ENCODE assay signal across 23 cellular contexts in the genomic region with DNA sequence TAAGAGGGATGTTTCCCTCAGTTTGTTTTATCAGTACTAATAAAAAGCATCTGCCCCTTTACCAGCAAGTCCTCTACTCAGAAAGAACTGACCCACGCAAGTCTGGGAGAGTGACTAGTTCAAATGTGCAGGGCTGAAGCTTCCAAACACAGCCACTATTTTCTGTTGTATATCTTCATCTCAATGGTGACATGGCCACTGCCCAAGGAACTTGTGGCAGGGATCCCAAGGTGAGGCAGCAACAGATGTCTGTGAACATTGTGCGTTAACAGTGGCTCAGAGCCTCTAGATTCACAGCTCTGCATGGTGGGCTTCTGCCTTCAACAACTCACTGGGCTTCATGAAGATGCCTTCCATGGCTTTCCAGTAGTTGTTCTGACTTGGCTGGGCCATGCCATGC. TPM values are rescaled to one million over a fixed set of nuclear protein-coding genes. Genes with fewer than 3 reads are reported as not detected.
DNase-seq lines count a peak whose midpoint lies in the region; ATAC-seq and TF ChIP-seq lines count a peak whose summit lies in the region.
"Had no signal": no experiment of that assay in that cellular context is flagged by ENCODE, and none has a peak within 500 bp of the region (broad histone marks: within the 10 kb centered on the region; RNA-seq: fewer than 3 reads in every experiment).

No MANE protein-coding gene starts in this region.

- TF ChIP-seq CTCF in heart left ventricle (IDR thresholded peaks at IDR 0.05) (no peak), Caco-2 (IDR thresholded peaks at IDR 0.05; ENCODE audit: insufficient read depth in 1 of 2, low read depth in 1 of 2, low read length in 1 of 2, severe bottlenecking in 1 of 2, unreplicated experiment in 1 of 2) (no peak), RWPE1 (conservative IDR thresholded peaks at IDR 0.05; ENCODE audit: low read depth) (no peak), endodermal cell (conservative IDR thresholded peaks at IDR 0.05) (no peak)

- H3K9ac ChIP-seq in mesenchymal stem cell (ENCODE audit: low read length) (peak overlapping the region; percentile 24), endodermal cell (ENCODE audit: extremely low read depth, low read length, poor library complexity, severe bottlenecking) (no peak overlapping the region)
- H3K9ac ChIP-seq: KMS-11 had no signal

- H3K36me3 Mint-ChIP-seq in Caco-2 (ENCODE audit: insufficient read depth, unreplicated experiment) (peaks cover 54% of the 10 kb centered on the region), endodermal cell (ENCODE audit: low read depth) (peaks cover 37% of the 10 kb centered on the region)
- H3K36me3 Mint-ChIP-seq: IgD-negative memory B cell had no signal

- BruUV-seq in Caco-2 (replicated peaks; lab: Mats Ljungman, UMichigan): TSS peak; percentile 16

- H3K4me3 ChIP-seq in heart left ventricle: no peak overlapping the region
- H3K4me3 ChIP-seq in Caco-2 (ENCODE audit: low read depth, low read length): no peak overlapping the region
- H3K4me3 ChIP-seq in mesenchymal stem cell (ENCODE audit: insufficient read depth in 1 of 2, low read depth in 1 of 2, low read length in 2 of 2): no peak overlapping the region
- H3K4me3 ChIP-seq in endodermal cell (ENCODE audit: low read length): no peak overlapping the region
- H3K4me3 ChIP-seq: SJSA1 had no signal

- no peak overlapping the region for H2BK12ac ChIP-seq in mesenchymal stem cell (ENCODE audit: low read length in 2 of 2)

- H3K4me1 ChIP-seq in heart left ventricle: peaks cover 4 to 48% (median 26%) of the 10 kb centered on the region in 12 donors
- H3K4me1 ChIP-seq in Caco-2: peaks cover 18% of the 10 kb centered on the region
- peaks cover 4% of the 10 kb centered on the region for H3K4me1 ChIP-seq in mesenchymal stem cell (ENCODE audit: control insufficient read depth, insufficient read depth, low read depth, low read length)
- H3K4me1 ChIP-seq in endodermal cell (ENCODE audit: control insufficient read depth, insufficient read depth, low read length): peaks cover 4% of the 10 kb centered on the region

- H3K36me3 ChIP-seq in heart left ventricle (peaks cover 0 to 60% (median 53%) of the 10 kb centered on the region in 9 donors), Caco-2 (ENCODE audit: control insufficient read depth, insufficient read depth, low read length) (no peaks in the 10 kb centered on the region), mesenchymal stem cell (ENCODE audit: control insufficient read depth in 1 of 2, insufficient read depth in 2 of 2, low read depth in 1 of 2, low read length in 2 of 2) (peaks cover 27 to 48% of the 10 kb centered on the region in 2 experiments), endodermal cell (ENCODE audit: control insufficient read depth, insufficient read depth, low read length) (peaks cover 41% of the 10 kb centered on the region)

- H3K4me1 Mint-ChIP-seq in Caco-2 (ENCODE audit: low read depth, unreplicated experiment) (peaks cover 16% of the 10 kb centered on the region), endodermal cell (peaks cover 16% of the 10 kb centered on the region)

- no peak for TF ChIP-seq POLR2A in heart left ventricle (IDR thresholded peaks at IDR 0.05)

- DNase-seq in heart left ventricle: peak in 4 of 5 donors; percentile 21 to 66 (median 50)
- no peak for DNase-seq in left cardiac atrium
- no peak for DNase-seq in Caco-2
- no peak for DNase-seq in RWPE1 (ENCODE audit: low spot score)
- DNase-seq in mesenchymal stem cell: no peak
- no peak for DNase-seq in EL
- no peak for DNase-seq in SW480 (ENCODE audit: low spot score)
- no peak for DNase-seq in endodermal cell
- DNase-seq: DMS53, NCI-H1048, NCI-H1417 treated with DMSO at 0.1 percent for 48 hours, NCI-H1694 treated with DMSO at 0.1 percent for 48 hours, NCI-H2081, NCI-H2227 treated with DMSO at 0.1 percent for 48 hours, NCI-H510A, NCI-H69, OCI-M1 had no signal

- no peak overlapping the region for H4K91ac ChIP-seq in mesenchymal stem cell (ENCODE audit: low read length)

- no peak overlapping the region for H2AK5ac ChIP-seq in mesenchymal stem cell (ENCODE audit: low read length, severe bottlenecking)

- H3K27me3 Mint-ChIP-seq in Caco-2 (ENCODE audit: insufficient read depth, unreplicated experiment) (no peaks in the 10 kb centered on the region), endodermal cell (ENCODE audit: insufficient read depth) (no peaks in the 10 kb centered on the region)
- H3K27me3 Mint-ChIP-seq: B cell, IgD-negative memory B cell had no signal

- no peak overlapping the region for H2BK5ac ChIP-seq in mesenchymal stem cell (ENCODE audit: low read depth, low read length, poor library complexity, severe bottlenecking)

- POLR2A ChIA-PET in Caco-2 (lab: Charles Lee) (no interaction called here), RWPE1 (lab: Yijun Ruan, JAX; ENCODE audit: low non-redundant PET) (interaction anchor here (1.5 kb wide), 1 partner anchor 13 kb away, joined by 4 read pairs; the partner anchor contains the start of gene SDF2)

- no peak overlapping the region for H3K23ac ChIP-seq in mesenchymal stem cell (ENCODE audit: low read length in 2 of 2)

- H3K27ac ChIP-seq in heart left ventricle (peak overlapping the region in 8 of 12 donors; percentile 30 to 98 (median 38)), RWPE1 (peak overlapping the region; percentile 27; the same call in 1 of the 2 replicates), mesenchymal stem cell (ENCODE audit: low read length, poor library complexity, severe bottlenecking) (no peak overlapping the region), endodermal cell (ENCODE audit: low read depth, low read length) (no peak overlapping the region)
- H3K27ac ChIP-seq: C4-2B, HL-60, KMS-11, SJSA1 had no signal

- H3K9me3 Mint-ChIP-seq in Caco-2 (ENCODE audit: unreplicated experiment) (no peaks in the 10 kb centered on the region), endodermal cell (no peaks in the 10 kb centered on the region)
- H3K9me3 Mint-ChIP-seq: IgD-negative memory B cell had no signal

- intact Hi-C loops in heart left ventricle (cut with DNase I): loop anchor here in 3 of 10 donors (5.0 kb wide), 3 partner anchors 64 to 76 kb away; partner anchors contain the start of genes PIGS (in 1 of the 3), PROCA1 (in 1 of the 3), RAB34 (in 1 of the 3) and RPL23A (in 1 of the 3)
- intact Hi-C loops in left cardiac atrium (cut with DNase I): no loop called here
- intact Hi-C loops in Caco-2 (cut with micrococcal nuclease; ENCODE audit: unreplicated experiment): loop anchor here (10.0 kb wide), 1 partner anchor 54 kb away; the partner anchor contains the start of gene SPAG5

- H3K9me3 ChIP-seq in heart left ventricle: no peaks in the 10 kb centered on the region
- H3K9me3 ChIP-seq in Caco-2: no peaks in the 10 kb centered on the region
- no peaks in the 10 kb centered on the region for H3K9me3 ChIP-seq in mesenchymal stem cell (ENCODE audit: control insufficient read depth, low read length)
- H3K9me3 ChIP-seq in endodermal cell (ENCODE audit: control insufficient read depth, low read length): no peaks in the 10 kb centered on the region
- H3K9me3 ChIP-seq: SJSA1 had no signal

- H3K14ac ChIP-seq in mesenchymal stem cell (ENCODE audit: low read length in 2 of 2): no peak overlapping the region

- H3K4me3 Mint-ChIP-seq in Caco-2 (ENCODE audit: unreplicated experiment) (no peak overlapping the region), endodermal cell (no peak overlapping the region)
- H3K4me3 Mint-ChIP-seq: B cell had no signal

- H3K27ac Mint-ChIP-seq in Caco-2 (ENCODE audit: unreplicated experiment) (no peak overlapping the region), endodermal cell (no peak overlapping the region)
- H3K27ac Mint-ChIP-seq: B cell, IgD-negative memory B cell had no signal

- no peak overlapping the region for H2BK15ac ChIP-seq in mesenchymal stem cell (ENCODE audit: low read depth, poor library complexity, severe bottlenecking)

- no peak overlapping the region for H3K4me2 ChIP-seq in mesenchymal stem cell (ENCODE audit: low read length, poor library complexity, severe bottlenecking)
- H3K4me2 ChIP-seq: KMS-11 had no signal

- CTCF ChIA-PET in Caco-2 (lab: Charles Lee): no interaction called here
- CTCF ChIA-PET in RWPE1 (lab: Yijun Ruan, JAX): interaction anchor here (0.9 kb wide), 1 partner anchor 13 kb away, joined by 4 read pairs; the partner anchor contains the start of genes SDF2 and SUPT6H

- no peak overlapping the region for H4K8ac ChIP-seq in mesenchymal stem cell (ENCODE audit: low read length)

- H3K27me3 ChIP-seq in heart left ventricle (no peaks in the 10 kb centered on the region), Caco-2 (replicated peaks; ENCODE audit: control insufficient read depth, insufficient read depth, low read length) (no peaks in the 10 kb centered on the region), mesenchymal stem cell (ENCODE audit: control insufficient read depth in 1 of 2, insufficient read depth in 1 of 2, low read length in 2 of 2) (no peaks in the 10 kb centered on the region), endodermal cell (ENCODE audit: control insufficient read depth, insufficient read depth, low read length, poor library complexity, severe bottlenecking) (no peaks in the 10 kb centered on the region)
- H3K27me3 ChIP-seq: SJSA1 had no signal

- H3K79me1 ChIP-seq in mesenchymal stem cell (replicated peaks; ENCODE audit: low read length, poor library complexity, severe bottlenecking): peaks cover 29% of the 10 kb centered on the region

- no peak overlapping the region for H3K4ac ChIP-seq in mesenchymal stem cell (ENCODE audit: low read depth in 1 of 2, low read length in 2 of 2)

- H2AFZ ChIP-seq in mesenchymal stem cell (ENCODE audit: low read depth, low read length): no peak overlapping the region

- no peak overlapping the region for H3K18ac ChIP-seq in mesenchymal stem cell (ENCODE audit: low read depth in 1 of 2, low read length in 2 of 2)

- ATAC-seq in heart left ventricle (peak; percentile 6 to 40 (median 16)), left cardiac atrium (no peak)

- WGBS in heart left ventricle, 4 donors: 56 to 78% (median 58%) methylated on average over 2 of the region's 2 CpGs
- WGBS in mesenchymal stem cell: 98% methylated on average over 2 of the region's 2 CpGs
- 96 to 100% methylated on average over 2 of the region's 2 CpGs for WGBS in endodermal cell (ENCODE audit: insufficient coverage in 1 of 2, insufficient read length in 1 of 2), 2 experiments

- no peak overlapping the region for H2BK120ac ChIP-seq in mesenchymal stem cell (ENCODE audit: low read depth, low read length)

RNA-seq across cellular contexts. Expression of gene BLTP2, which starts 3.7 kb away (rescaled TPM):
- total RNA-seq in heart left ventricle: 100 to 1,000 TPM in 2 of 9 donors, 10 to 100 TPM in 7; 63.6 to 116 (median 74.1) TPM
- 10 to 100 TPM; 19.8 to 44.9 TPM for polyA plus RNA-seq in heart left ventricle
- 10 to 100 TPM; 83.6 to 93.3 TPM for total RNA-seq in left cardiac atrium
- total RNA-seq in Caco-2 (2022): 154 and 176 TPM in 2 replicates
- 54.8 TPM for polyA plus RNA-seq in mesenchymal stem cell (2013, experiment 1 of 2)
- polyA plus RNA-seq in mesenchymal stem cell (2013, experiment 2 of 2): 57.3 TPM
- 100 to 1,000 TPM; 132 to 144 TPM for total RNA-seq in endodermal cell
- 73.3 TPM for polyA plus RNA-seq in endodermal cell (2013, experiment 1 of 2)
- polyA plus RNA-seq in endodermal cell (2013, experiment 2 of 2): 72.0 TPM

RNA-seq across cellular contexts. Expression of gene SDF2, which starts 13.0 kb away (rescaled TPM):
- total RNA-seq in heart left ventricle: 10 to 100 TPM; 19.6 to 39.1 (median 34.2) TPM
- polyA plus RNA-seq in heart left ventricle: 10 to 100 TPM; 21.9 to 58.6 TPM
- total RNA-seq in left cardiac atrium: 10 to 100 TPM; 32.9 to 33.7 TPM
- 63.5 and 64.9 TPM in 2 replicates for total RNA-seq in Caco-2 (2022)
- 91.1 TPM for polyA plus RNA-seq in mesenchymal stem cell (2013, experiment 1 of 2)
- 93.4 TPM for polyA plus RNA-seq in mesenchymal stem cell (2013, experiment 2 of 2)
- 10 to 100 TPM; 40.6 to 42.6 TPM for total RNA-seq in endodermal cell
- polyA plus RNA-seq in endodermal cell (2013, experiment 1 of 2): 55.0 TPM
- polyA plus RNA-seq in endodermal cell (2013, experiment 2 of 2): 47.9 TPM

RNA-seq across cellular contexts. Expression of gene SUPT6H, which starts 13.3 kb away (rescaled TPM):
- total RNA-seq in heart left ventricle: 10 to 100 TPM; 37.2 to 91.6 (median 49.1) TPM
- polyA plus RNA-seq in heart left ventricle: 10 to 100 TPM; 31.7 to 34.5 TPM
- total RNA-seq in left cardiac atrium: 10 to 100 TPM; 35.6 to 47.2 TPM
- 127 and 129 TPM in 2 replicates for total RNA-seq in Caco-2 (2022)
- polyA plus RNA-seq in mesenchymal stem cell (2013, experiment 1 of 2): 42.0 TPM
- 37.7 TPM for polyA plus RNA-seq in mesenchymal stem cell (2013, experiment 2 of 2)
- 10 to 100 TPM; 54.4 to 72.1 TPM for total RNA-seq in endodermal cell
- 45.8 TPM for polyA plus RNA-seq in endodermal cell (2013, experiment 1 of 2)
- polyA plus RNA-seq in endodermal cell (2013, experiment 2 of 2): 38.8 TPM

RNA-seq across cellular contexts. Expression of gene RSKR, which starts 34.7 kb away (rescaled TPM):
- 1 to 10 TPM; 2.8 to 8.3 (median 4.7) TPM for total RNA-seq in heart left ventricle
- polyA plus RNA-seq in heart left ventricle: 1 to 10 TPM; 3.6 to 3.9 TPM
- 1 to 10 TPM; 4.4 to 5.8 TPM for total RNA-seq in left cardiac atrium
- 15.7 and 18.9 TPM in 2 replicates for total RNA-seq in Caco-2 (2022)
- 1.7 TPM for polyA plus RNA-seq in mesenchymal stem cell (2013, experiment 1 of 2)
- 1.8 TPM for polyA plus RNA-seq in mesenchymal stem cell (2013, experiment 2 of 2)
- total RNA-seq in endodermal cell: 10 to 100 TPM; 25.5 to 27.6 TPM
- 21.8 TPM for polyA plus RNA-seq in endodermal cell (2013, experiment 1 of 2)
- 21.9 TPM for polyA plus RNA-seq in endodermal cell (2013, experiment 2 of 2)

RNA-seq across cellular contexts. Expression of gene SPAG5, which starts 49.9 kb away (rescaled TPM):
- 10 to 100 TPM in 1 of 9 donors, 1 to 10 TPM in 4, under 1 TPM in 4; 0.39 to 11.6 (median 1.5) TPM for total RNA-seq in heart left ventricle
- polyA plus RNA-seq in heart left ventricle: 1 to 10 TPM in 1 of 2 donors, under 1 TPM in 1; 0.42 to 1.2 TPM
- total RNA-seq in left cardiac atrium: 1 to 10 TPM in 1 of 2 donors, under 1 TPM in 1; 0.97 to 2.7 TPM
- total RNA-seq in Caco-2 (2022): 113 TPM in 2 replicates
- 6.1 TPM for polyA plus RNA-seq in mesenchymal stem cell (2013, experiment 1 of 2)
- polyA plus RNA-seq in mesenchymal stem cell (2013, experiment 2 of 2): 6.1 TPM
- total RNA-seq in endodermal cell: 100 to 1,000 TPM in 1 of 2 donors, 10 to 100 TPM in 1; 84.8 to 132 TPM
- 103 TPM for polyA plus RNA-seq in endodermal cell (2013, experiment 1 of 2)
- 113 TPM for polyA plus RNA-seq in endodermal cell (2013, experiment 2 of 2)

Comparison
In these comparisons a context has a peak if more than half of its experiments do, and no peak if none do; other contexts are left out.
1. ATAC-seq: peak in heart left ventricle (4 of 4); none in left cardiac atrium (0 of 2).
2. DNase-seq: peak in heart left ventricle (4 of 5); none in left cardiac atrium (single experiment), Caco-2 (0 of 2), RWPE1 (single experiment), mesenchymal stem cell (single experiment), EL (single experiment), SW480 (single experiment) and endodermal cell (single experiment).
3. H3K27ac ChIP-seq: peak in heart left ventricle (8 of 12) and RWPE1 (single experiment); none in mesenchymal stem cell (single experiment) and endodermal cell (single experiment).